In genomic region chr7:137324796-137325700, GRCh38 we compare ENCODE assay signal across 1 cellular context.
A peak's percentile ranks its signal among the peaks of the same experiment; 100 is the strongest.
TF ChIP-seq lines count a peak whose summit lies in the region.

No MANE protein-coding gene starts in this region.

TF ChIP-seq in SK-N-SH, 30 proteins besides CTCF, POLR2A, EP300 and RAD21 (continued from another document):
- TF ChIP-seq ZBTB33 (IDR thresholded peaks at IDR 0.05; ENCODE audit: borderline replicate concordance, low read depth): no peak
- no peak for TF ChIP-seq GABPA (IDR thresholded peaks at IDR 0.05; ENCODE audit: low read depth)
- TF ChIP-seq FOXJ3 (CRISPR knock-in tag; IDR thresholded peaks at IDR 0.05): 0 out of 2 replicates have a peak, but pooled peaks have one; percentile 50
- no peak for TF ChIP-seq FOXM1 (IDR thresholded peaks at IDR 0.05; ENCODE audit: low read depth)
- 0 out of 2 replicates have a peak, but pooled peaks have one; percentile 19 for TF ChIP-seq POLR2AphosphoS5 (IDR thresholded peaks at IDR 0.05; ENCODE audit: low read depth, low read length)
